Comparison of ENCODE assay signal across 10 cellular contexts in the genomic region with DNA sequence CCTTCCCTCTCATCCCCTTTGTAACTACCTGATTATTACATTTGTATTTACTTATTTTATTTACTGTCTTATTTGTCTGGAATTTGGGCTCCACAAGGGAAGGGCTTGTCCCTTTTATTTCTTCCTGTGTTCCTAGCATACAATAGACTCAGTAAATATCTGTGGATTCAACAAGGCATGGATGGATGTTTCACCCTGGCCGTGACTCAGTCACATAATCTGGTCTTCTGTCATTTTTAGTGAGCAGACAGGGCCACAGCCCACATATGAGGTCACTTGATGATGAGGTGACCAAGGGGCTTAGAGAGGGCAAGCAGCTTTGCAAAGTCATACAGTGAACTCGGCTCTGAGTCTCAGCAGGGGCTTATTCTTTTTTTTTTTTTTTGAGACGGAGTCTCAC. TPM values are rescaled to one million over a fixed set of nuclear protein-coding genes. Genes with fewer than 3 reads are reported as not detected.
A peak's percentile ranks its signal among the peaks of the same experiment; 100 is the strongest.
DNase-seq lines count a peak whose midpoint lies in the region; ATAC-seq and TF ChIP-seq lines count a peak whose summit lies in the region.
"Had no signal": no experiment of that assay in that cellular context is flagged by ENCODE, and none has a peak within 500 bp of the region (broad histone marks: within the 10 kb centered on the region; RNA-seq: fewer than 3 reads in every experiment).

No MANE protein-coding gene starts in this region.

- in situ Hi-C loops in mammary epithelial cell (cut with MboI; ENCODE audit: low sequenced_read_pairs in 2 of 2): no loop called here

- no peak overlapping the region for H3K4me3 ChIP-seq in HUES64 (ENCODE audit: low read length)
- H3K4me3 ChIP-seq in mammary epithelial cell (replicated peaks in 1 of 3; ENCODE audit: insufficient read depth in 1 of 3, low read depth in 2 of 3, low read length in 3 of 3): no peak overlapping the region
- no peak overlapping the region for H3K4me3 ChIP-seq in mesenchymal stem cell (ENCODE audit: insufficient read depth in 1 of 2, low read depth in 1 of 2, low read length in 2 of 2)

- H3K27ac ChIP-seq in 22Rv1: peak overlapping the region; percentile 42
- H3K27ac ChIP-seq in HUES64 (ENCODE audit: low read depth, low read length): peak overlapping the region; percentile 87
- H3K27ac ChIP-seq in mammary epithelial cell (ENCODE audit: insufficient read depth, low read depth, low read length): no peak overlapping the region
- no peak overlapping the region for H3K27ac ChIP-seq in mesenchymal stem cell (ENCODE audit: low read length, poor library complexity, severe bottlenecking)

- H3K14ac ChIP-seq in mesenchymal stem cell (ENCODE audit: low read length in 2 of 2): no peak overlapping the region

- H3K4me1 ChIP-seq in HUES64 (ENCODE audit: insufficient read depth, low read length): peaks cover 38% of the 10 kb centered on the region
- peaks cover 23% of the 10 kb centered on the region for H3K4me1 ChIP-seq in mammary epithelial cell (ENCODE audit: insufficient read depth, low read length)
- peaks cover 14% of the 10 kb centered on the region for H3K4me1 ChIP-seq in mesenchymal stem cell (ENCODE audit: control insufficient read depth, insufficient read depth, low read depth, low read length)

- H2AFZ ChIP-seq in mammary epithelial cell (ENCODE audit: low read depth, low read length): peak overlapping the region; percentile 86
- H2AFZ ChIP-seq in mesenchymal stem cell (ENCODE audit: low read depth, low read length): no peak overlapping the region

- TF ChIP-seq CTCF in 22Rv1 (IDR thresholded peaks at IDR 0.05) (no peak), mammary epithelial cell (conservative IDR thresholded peaks at IDR 0.05 in 1 of 2, IDR thresholded peaks at IDR 0.05 in 1 of 2; ENCODE audit: extremely low read depth in 1 of 2, insufficient read depth in 1 of 2, low read depth in 1 of 2, low read length in 2 of 2) (no peak)

- H2BK120ac ChIP-seq in mesenchymal stem cell (ENCODE audit: low read depth, low read length): no peak overlapping the region

- H2BK12ac ChIP-seq in mesenchymal stem cell (ENCODE audit: low read length in 2 of 2): no peak overlapping the region

- H4K20me1 ChIP-seq in mammary epithelial cell (ENCODE audit: insufficient read depth, low read length): no peaks in the 10 kb centered on the region

- peak; percentile 19 for DNase-seq in mammary epithelial cell
- DNase-seq in mesenchymal stem cell: peak; percentile 73
- DNase-seq in occipital lobe (lab: John Stamatoyannopoulos, UW): no peak
- no peak for DNase-seq in NCI-H774 (lab: John Stamatoyannopoulos, UW)
- DNase-seq: activated CD8-positive, alpha-beta T cell treated with anti-CD3 and anti-CD28 coated beads for 36 hours; NCI-H1092 had no signal

- 51% methylated on average over 3 of the region's 3 CpGs for WGBS in HUES64
- WGBS in mammary epithelial cell (ENCODE audit: low coverage, missing lambda C conversion rate): 100% methylated on average over 2 of the region's 3 CpGs
- WGBS in mesenchymal stem cell: 54% methylated on average over 3 of the region's 3 CpGs

- no peak overlapping the region for H4K8ac ChIP-seq in mesenchymal stem cell (ENCODE audit: low read length)

- H3K27me3 ChIP-seq in HUES64 (ENCODE audit: insufficient read depth, low read length): no peaks in the 10 kb centered on the region
- H3K27me3 ChIP-seq in mammary epithelial cell (ENCODE audit: insufficient read depth, low read length): no peaks in the 10 kb centered on the region
- peaks cover 0 to 3% of the 10 kb centered on the region in 2 experiments for H3K27me3 ChIP-seq in mesenchymal stem cell (ENCODE audit: control insufficient read depth in 1 of 2, insufficient read depth in 1 of 2, low read length in 2 of 2)

- no peak overlapping the region for H3K4ac ChIP-seq in mesenchymal stem cell (ENCODE audit: low read depth in 1 of 2, low read length in 2 of 2)

- no peak overlapping the region for H3K18ac ChIP-seq in mesenchymal stem cell (ENCODE audit: low read depth in 1 of 2, low read length in 2 of 2)

- H3K36me3 ChIP-seq in HUES64 (ENCODE audit: insufficient read depth, low read length) (no peaks in the 10 kb centered on the region), mammary epithelial cell (ENCODE audit: insufficient read depth, low read length) (no peaks in the 10 kb centered on the region), mesenchymal stem cell (ENCODE audit: control insufficient read depth in 1 of 2, insufficient read depth in 2 of 2, low read depth in 1 of 2, low read length in 2 of 2) (no peaks in the 10 kb centered on the region)

- no peaks in the 10 kb centered on the region for H3K79me2 ChIP-seq in mammary epithelial cell (ENCODE audit: insufficient read depth, low read length)

- no peak overlapping the region for H3K4me2 ChIP-seq in mammary epithelial cell (ENCODE audit: insufficient read depth, low read depth, low read length)
- no peak overlapping the region for H3K4me2 ChIP-seq in mesenchymal stem cell (ENCODE audit: low read length, poor library complexity, severe bottlenecking)

- CTCF ChIA-PET in mammary epithelial cell (lab: Charles Lee; ENCODE audit: low non-redundant PET): interaction anchor here (0.7 kb wide), 1 partner anchor 418 kb away, joined by 14 read pairs; no protein-coding TSS in a partner anchor

- no peak overlapping the region for H2AK5ac ChIP-seq in mesenchymal stem cell (ENCODE audit: low read length, severe bottlenecking)

- no peak overlapping the region for H2BK15ac ChIP-seq in mesenchymal stem cell (ENCODE audit: low read depth, poor library complexity, severe bottlenecking)

- H3K79me1 ChIP-seq in mesenchymal stem cell (replicated peaks; ENCODE audit: low read length, poor library complexity, severe bottlenecking): no peaks in the 10 kb centered on the region

- no peak overlapping the region for H4K91ac ChIP-seq in mesenchymal stem cell (ENCODE audit: low read length)

- no peak for ATAC-seq in HG02678 (IDR thresholded peaks at IDR 0.05; ENCODE audit: unreplicated experiment)
- ATAC-seq in GM21723 (IDR thresholded peaks at IDR 0.05; ENCODE audit: unreplicated experiment): no peak
- ATAC-seq: activated CD8-positive, alpha-beta T cell treated with anti-CD3 and anti-CD28 coated beads for 36 hours had no signal

- intact Hi-C loops in mammary epithelial cell (cut with micrococcal nuclease): no loop called here

- no peak overlapping the region for H2BK5ac ChIP-seq in mesenchymal stem cell (ENCODE audit: low read depth, low read length, poor library complexity, severe bottlenecking)

- no TSS peak for BruUV-seq in mammary epithelial cell (replicated peaks; lab: Mats Ljungman, UMichigan)

- H3K23ac ChIP-seq in mesenchymal stem cell (ENCODE audit: low read length in 2 of 2): no peak overlapping the region

- H3K9ac ChIP-seq in HUES64 (ENCODE audit: low read depth, low read length) (peak overlapping the region; percentile 54), mammary epithelial cell (ENCODE audit: insufficient read depth, low read length) (no peak overlapping the region), mesenchymal stem cell (ENCODE audit: low read length) (peak overlapping the region; percentile 47)

- H3K9me3 ChIP-seq in HUES64 (ENCODE audit: insufficient read depth, low read depth, low read length): no peaks in the 10 kb centered on the region
- no peaks in the 10 kb centered on the region for H3K9me3 ChIP-seq in mammary epithelial cell (replicated peaks; ENCODE audit: insufficient read depth, low read length)
- H3K9me3 ChIP-seq in mesenchymal stem cell (ENCODE audit: control insufficient read depth, low read length): no peaks in the 10 kb centered on the region

- dilution Hi-C loops in mammary epithelial cell (cut with HindIII; ENCODE audit: low sequenced_read_pairs): no loop called here

RNA-seq across cellular contexts. Expression of a gene that starts 7.8 kb away (rescaled TPM):
- polyA plus RNA-seq in HUES64 (2013, experiment 1 of 2): 55.8 TPM
- 58.5 TPM for polyA plus RNA-seq in HUES64 (2013, experiment 2 of 2)
- total RNA-seq in mammary epithelial cell: 100 to 1,000 TPM in 1 of 2 donors, 10 to 100 TPM in 1; 68.9 to 162 TPM
- polyA plus RNA-seq in mammary epithelial cell: 51.0 TPM
- polyA minus RNA-seq in mammary epithelial cell: 151 TPM
- polyA plus RNA-seq in mesenchymal stem cell (2013, experiment 1 of 2): 80.5 TPM
- polyA plus RNA-seq in mesenchymal stem cell (2013, experiment 2 of 2): 79.1 TPM
- total RNA-seq in occipital lobe: 21.2 TPM

RNA-seq across cellular contexts. Expression of a gene that starts 33.1 kb away (rescaled TPM):
- polyA plus RNA-seq in HUES64 (2013, experiment 1 of 2): 7.3 TPM
- polyA plus RNA-seq in HUES64 (2013, experiment 2 of 2): 8.7 TPM
- total RNA-seq in mammary epithelial cell (10 to 100 TPM in 1 of 2 donors, 1 to 10 TPM in 1; 7.3 to 12.5 TPM), occipital lobe (12.3 TPM)
- 7.3 TPM for polyA plus RNA-seq in mammary epithelial cell
- 2.1 TPM for polyA minus RNA-seq in mammary epithelial cell
- 13.1 TPM for polyA plus RNA-seq in mesenchymal stem cell (2013, experiment 1 of 2)
- 13.2 TPM for polyA plus RNA-seq in mesenchymal stem cell (2013, experiment 2 of 2)

RNA-seq across cellular contexts. Expression of a gene that starts 39.9 kb away (rescaled TPM):
- 21.2 TPM for polyA plus RNA-seq in HUES64 (2013, experiment 1 of 2)
- 21.1 TPM for polyA plus RNA-seq in HUES64 (2013, experiment 2 of 2)
- total RNA-seq in mammary epithelial cell (1 to 10 TPM; 1.2 to 3.8 TPM), occipital lobe (0.62 TPM)
- 1.7 TPM for polyA plus RNA-seq in mammary epithelial cell
- not detected for polyA minus RNA-seq in mammary epithelial cell
- 4.1 TPM for polyA plus RNA-seq in mesenchymal stem cell (2013, experiment 1 of 2)
- polyA plus RNA-seq in mesenchymal stem cell (2013, experiment 2 of 2): 3.9 TPM

RNA-seq across cellular contexts. Expression of a gene that starts 50.0 kb away (rescaled TPM):
- polyA plus RNA-seq in HUES64 (2013, experiment 1 of 2): 8.5 TPM
- 7.0 TPM for polyA plus RNA-seq in HUES64 (2013, experiment 2 of 2)
- total RNA-seq in mammary epithelial cell (10 to 100 TPM; 17.3 to 21.7 TPM), occipital lobe (10.1 TPM)
- 29.2 TPM for polyA plus RNA-seq in mammary epithelial cell
- polyA minus RNA-seq in mammary epithelial cell: 30.4 TPM
- polyA plus RNA-seq in mesenchymal stem cell (2013, experiment 1 of 2): 12.8 TPM
- 13.2 TPM for polyA plus RNA-seq in mesenchymal stem cell (2013, experiment 2 of 2)

RNA-seq across cellular contexts. Expression of a gene that starts 50.4 kb away (rescaled TPM):
- polyA plus RNA-seq in HUES64 (2013, experiment 1 of 2): 336 TPM
- polyA plus RNA-seq in HUES64 (2013, experiment 2 of 2): 381 TPM
- total RNA-seq in mammary epithelial cell (100 to 1,000 TPM; 406 to 421 TPM), occipital lobe (146 TPM)
- 486 TPM for polyA plus RNA-seq in mammary epithelial cell
- 1,295 TPM for polyA minus RNA-seq in mammary epithelial cell
- polyA plus RNA-seq in mesenchymal stem cell (2013, experiment 1 of 2): 552 TPM
- 568 TPM for polyA plus RNA-seq in mesenchymal stem cell (2013, experiment 2 of 2)

Comparison
In these comparisons a context has a peak if more than half of its experiments do, and no peak if none do; other contexts are left out.
1. H3K27ac ChIP-seq: peak in 22Rv1 (single experiment) and HUES64 (single experiment); none in mammary epithelial cell (single experiment) and mesenchymal stem cell (single experiment).
2. DNase-seq: peak in mammary epithelial cell (single experiment) and mesenchymal stem cell (single experiment); none in occipital lobe (single experiment) and NCI-H774 (single experiment).